In the genomic region with DNA sequence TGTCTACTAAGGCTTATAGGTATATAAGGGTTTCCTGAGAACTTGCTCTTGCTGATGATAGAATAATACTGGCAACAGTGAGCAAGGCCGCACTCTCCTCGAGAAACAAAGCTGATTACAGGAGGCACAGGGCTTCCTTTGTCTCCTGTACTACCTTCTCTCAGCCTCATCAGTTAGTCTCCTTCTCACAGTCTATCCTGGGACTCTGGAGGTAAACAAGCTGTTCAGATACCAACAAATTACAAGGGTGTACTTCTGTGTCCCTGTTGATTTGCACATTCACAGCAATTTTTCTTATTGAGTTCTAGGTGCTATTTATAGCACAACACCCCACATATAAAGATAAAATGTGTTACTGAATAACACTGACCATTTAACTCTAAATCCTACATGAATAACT, we compare ENCODE assay signal across 23 cellular contexts.
DNase-seq lines count a peak whose midpoint lies in the region; ATAC-seq and TF ChIP-seq lines count a peak whose summit lies in the region.
"Had no signal": no experiment of that assay in that cellular context is flagged by ENCODE, and none has a peak within 500 bp of the region (broad histone marks: within the 10 kb centered on the region; RNA-seq: fewer than 3 reads in every experiment).

No MANE protein-coding gene starts in this region.

- H3K27me3 Mint-ChIP-seq in activated T-cell treated with anti-CD3 and anti-CD28 coated beads, Interleukin-2, amount 50 U/mL, for 72 hours (ENCODE audit: low read depth): no peaks in the 10 kb centered on the region
- no peaks in the 10 kb centered on the region for H3K27me3 Mint-ChIP-seq in neural progenitor cell (ENCODE audit: insufficient read depth, low read depth)
- H3K27me3 Mint-ChIP-seq: B cell had no signal

- H3K4me3 ChIP-seq in body of pancreas (no peak overlapping the region), neural progenitor cell (no peak overlapping the region)
- H3K4me3 ChIP-seq: A549 had no signal

- peaks cover 0 to 3% of the 10 kb centered on the region in 2 donors for H3K36me3 Mint-ChIP-seq in activated T-cell treated with anti-CD3 and anti-CD28 coated beads, Interleukin-2, amount 50 U/mL, for 72 hours (ENCODE audit: insufficient read depth in 2 of 2)
- H3K36me3 Mint-ChIP-seq in neural progenitor cell: peaks cover 3% of the 10 kb centered on the region

- no peaks in the 10 kb centered on the region for H3K9me3 ChIP-seq in body of pancreas
- no peaks in the 10 kb centered on the region for H3K9me3 ChIP-seq in neural progenitor cell (ENCODE audit: low read depth)
- H3K9me3 ChIP-seq: A549 had no signal

- no peaks in the 10 kb centered on the region for H3K9me3 Mint-ChIP-seq in activated T-cell treated with anti-CD3 and anti-CD28 coated beads, Interleukin-2, amount 50 U/mL, for 72 hours
- H3K9me3 Mint-ChIP-seq in neural progenitor cell: no peaks in the 10 kb centered on the region
- H3K9me3 Mint-ChIP-seq: CD14-positive monocyte had no signal

- H3K4me1 Mint-ChIP-seq in activated T-cell treated with anti-CD3 and anti-CD28 coated beads, Interleukin-2, amount 50 U/mL, for 72 hours (ENCODE audit: low read depth): peaks cover 11% of the 10 kb centered on the region
- peaks cover 3% of the 10 kb centered on the region for H3K4me1 Mint-ChIP-seq in neural progenitor cell

- TF ChIP-seq CTCF in 22Rv1 (IDR thresholded peaks at IDR 0.05) (no peak), body of pancreas (IDR thresholded peaks at IDR 0.05) (no peak), neural progenitor cell (IDR thresholded peaks at IDR 0.05) (no peak)

- no peaks in the 10 kb centered on the region for H3K27me3 ChIP-seq in body of pancreas
- H3K27me3 ChIP-seq in neural progenitor cell: no peaks in the 10 kb centered on the region

- H4K20me1 ChIP-seq in neural progenitor cell (ENCODE audit: low read depth): no peaks in the 10 kb centered on the region

- no peak overlapping the region for H3K4me2 ChIP-seq in neural progenitor cell
- H3K4me2 ChIP-seq: A549, KMS-11 had no signal

- no peak for DNase-seq in activated T-cell treated with anti-CD3 and anti-CD28 coated beads, Interleukin-2, amount 50 U/mL, for 72 hours
- DNase-seq in activated T-cell treated with anti-CD3 and anti-CD28 coated beads, Interleukin-2, amount 50 U/mL, for 48 hours: no peak
- no peak for DNase-seq in body of pancreas
- DNase-seq in neural progenitor cell (ENCODE audit: low spot score): no peak
- DNase-seq in kidney glomerular epithelial cell (lab: John Stamatoyannopoulos, UW): no peak
- no peak for DNase-seq in iPS-NIHi11 (ENCODE audit: low spot score)
- DNase-seq: DMS53, GDM1, NCI-H1092 treated with DMSO at 0.1 percent for 48 hours, NCI-H146, NCI-H2029 treated with DMSO at 0.1 percent for 48 hours, NCI-H2171, NCI-H345, NCI-H774, OCI-M1, SHP77 had no signal

- peak overlapping the region; percentile 6 for H3K27ac Mint-ChIP-seq in activated T-cell treated with anti-CD3 and anti-CD28 coated beads, Interleukin-2, amount 50 U/mL, for 72 hours
- H3K27ac Mint-ChIP-seq in neural progenitor cell: no peak overlapping the region
- H3K27ac Mint-ChIP-seq: B cell, CD14-positive monocyte had no signal

- no peak for ATAC-seq in activated T-cell treated with anti-CD3 and anti-CD28 coated beads, Interleukin-2, amount 50 U/mL, for 72 hours (replicated peaks in 1 of 2)
- ATAC-seq in body of pancreas (peak; percentile 75), HG03442 (IDR thresholded peaks at IDR 0.05; ENCODE audit: unreplicated experiment) (no peak)
- ATAC-seq: A549, HCT116 had no signal

- H3K36me3 ChIP-seq in body of pancreas (replicated peaks in 1 of 2; ENCODE audit: insufficient read depth in 1 of 2, low read depth in 2 of 2) (peaks cover 0 to 3% of the 10 kb centered on the region in 2 donors), neural progenitor cell (no peaks in the 10 kb centered on the region)

- no peak overlapping the region for H3K4me3 Mint-ChIP-seq in activated T-cell treated with anti-CD3 and anti-CD28 coated beads, Interleukin-2, amount 50 U/mL, for 72 hours
- H3K4me3 Mint-ChIP-seq in neural progenitor cell: no peak overlapping the region
- H3K4me3 Mint-ChIP-seq: B cell, CD14-positive monocyte had no signal

- no peaks in the 10 kb centered on the region for H3K79me2 ChIP-seq in neural progenitor cell (ENCODE audit: low read depth)

- no peak overlapping the region for H3K9ac ChIP-seq in neural progenitor cell
- H3K9ac ChIP-seq: KMS-11 had no signal

- peaks cover 23% of the 10 kb centered on the region for H3F3A ChIP-seq in neural progenitor cell (ENCODE audit: low read depth)

- H3K27ac ChIP-seq in 22Rv1: peak overlapping the region; percentile 25; the same call in 1 of the 2 replicates
- peak overlapping the region in 3 of 4 donors; percentile 46 to 66 (median 50) for H3K27ac ChIP-seq in body of pancreas
- H3K27ac ChIP-seq in neural progenitor cell: peak overlapping the region; percentile 76
- H3K27ac ChIP-seq: A549, KMS-11 had no signal

- H3K4me1 ChIP-seq in body of pancreas: peaks cover 20% of the 10 kb centered on the region
- peaks cover 4% of the 10 kb centered on the region for H3K4me1 ChIP-seq in neural progenitor cell
- H3K4me1 ChIP-seq: A549 had no signal

- WGBS in body of pancreas, 2 donors: 18 to 27% methylated on average over 2 of the region's 2 CpGs

- intact Hi-C loops in body of pancreas (cut with DNase I): loop anchor here (5.0 to 10.0 kb wide), 2 partner anchors 421 to 483 kb away; no protein-coding TSS in a partner anchor

- no peak for TF ChIP-seq POLR2A in body of pancreas (IDR thresholded peaks at IDR 0.05)

- H2AFZ ChIP-seq in neural progenitor cell (replicated peaks): no peak overlapping the region

Comparison
In these comparisons a context has a peak if more than half of its experiments do, and no peak if none do; other contexts are left out.
1. H3K27ac ChIP-seq: peak in every context shown above with its lines; median percentile 76 in neural progenitor cell; 50 in body of pancreas; 25 in 22Rv1.